7 cellular contexts compared by ENCODE assay signal in genomic region chr14:22829076-22829660, GRCh38. TPM values are rescaled to one million over a fixed set of nuclear protein-coding genes. Genes with fewer than 3 reads are reported as not detected.
A peak's percentile ranks its signal among the peaks of the same experiment; 100 is the strongest.
DNase-seq lines count a peak whose midpoint lies in the region; ATAC-seq, FAIRE-seq and TF ChIP-seq lines count a peak whose summit lies in the region.
"Not testable (repeated sequence)": the region's sequence is repeated elsewhere in the genome, so short reads cannot be mapped to it uniquely, and the experiment has no call there.
"Had no signal": no experiment of that assay in that cellular context is flagged by ENCODE, and none has a peak within 500 bp of the region (broad histone marks: within the 10 kb centered on the region; RNA-seq: fewer than 3 reads in every experiment).

No MANE protein-coding gene starts in this region.

- H3K27me3 Mint-ChIP-seq in central memory CD8-positive, alpha-beta T cell: peaks cover 10% of the 10 kb centered on the region
- H3K27me3 Mint-ChIP-seq in immature natural killer cell (ENCODE audit: low read depth in 3 of 3): peaks cover 8 to 17% (median 10%) of the 10 kb centered on the region in 3 donors
- not testable (repeated sequence) for H3K27me3 Mint-ChIP-seq in progenitor cell of endocrine pancreas

- ATAC-seq in A549; central memory CD8-positive, alpha-beta T cell (replicated peaks; ENCODE audit: extremely low read depth, poor library complexity, severe bottlenecking): not testable (repeated sequence)
- peak; percentile 3 for ATAC-seq in HG02981 (IDR thresholded peaks at IDR 0.05; ENCODE audit: unreplicated experiment)

- H3K27ac Mint-ChIP-seq in central memory CD8-positive, alpha-beta T cell (ENCODE audit: low read depth): peak overlapping the region; percentile 93
- peak overlapping the region; percentile 88 to 93 (median 91) for H3K27ac Mint-ChIP-seq in immature natural killer cell
- H3K27ac Mint-ChIP-seq in progenitor cell of endocrine pancreas: peak overlapping the region; percentile 95

- not testable (repeated sequence) for TF ChIP-seq POLR2A in A549 (IDR thresholded peaks at IDR 0.05; ENCODE audit: low read length)

- H3K36me3 Mint-ChIP-seq in central memory CD8-positive, alpha-beta T cell (ENCODE audit: insufficient read depth): peaks cover 17% of the 10 kb centered on the region
- H3K36me3 Mint-ChIP-seq in immature natural killer cell: peaks cover 9 to 19% (median 11%) of the 10 kb centered on the region in 3 donors
- H3K36me3 Mint-ChIP-seq in progenitor cell of endocrine pancreas (ENCODE audit: insufficient read depth): not testable (repeated sequence)

- POLR2A ChIA-PET in A549 (lab: Yijun Ruan, JAX): interaction anchor here (1.3 kb wide), 1 partner anchor 239 kb away, joined by 3 read pairs; no protein-coding TSS in a partner anchor

- peak overlapping the region; percentile 67 for H3K4me3 ChIP-seq in A549

- 77% methylated on average over 12 of the region's 12 CpGs for WGBS in A549 (ENCODE audit: missing lambda C conversion rate)

- H3K4me3 Mint-ChIP-seq in central memory CD8-positive, alpha-beta T cell: peak overlapping the region; percentile 93
- H3K4me3 Mint-ChIP-seq in immature natural killer cell (peak overlapping the region; percentile 82 to 93 (median 90)), progenitor cell of endocrine pancreas (ENCODE audit: low read depth) (peak overlapping the region; percentile 89)

- peaks cover 28% of the 10 kb centered on the region for H3K4me1 Mint-ChIP-seq in central memory CD8-positive, alpha-beta T cell
- H3K4me1 Mint-ChIP-seq in immature natural killer cell (peaks cover 19 to 20% of the 10 kb centered on the region in 2 donors), progenitor cell of endocrine pancreas (ENCODE audit: low read depth) (peaks cover 11% of the 10 kb centered on the region)

- not testable (repeated sequence) for TF ChIP-seq RAD21 in A549 (conservative IDR thresholded peaks at IDR 0.05 in 1 of 2, IDR thresholded peaks at IDR 0.05 in 1 of 2)

- H3K4me2 ChIP-seq in A549: peak overlapping the region; percentile 52

- peaks cover 15% of the 10 kb centered on the region for H3K4me1 ChIP-seq in A549

- H3K27ac ChIP-seq in A549 (peak overlapping the region; percentile 81 to 93), VCaP (peak overlapping the region; percentile 75)

- not testable (repeated sequence) for TF ChIP-seq CTCF in A549 (IDR thresholded peaks at IDR 0.05); VCaP (conservative IDR thresholded peaks at IDR 0.05); progenitor cell of endocrine pancreas (IDR thresholded peaks at IDR 0.05; ENCODE audit: unreplicated experiment)

- not testable (repeated sequence) for FAIRE-seq in A549 (lab: Jason Lieb, UNC)

- H3K9me3 Mint-ChIP-seq in central memory CD8-positive, alpha-beta T cell; immature natural killer cell; progenitor cell of endocrine pancreas (ENCODE audit: low read depth): not testable (repeated sequence)

- CTCF ChIA-PET in A549 (lab: Yijun Ruan, JAX): interaction anchor here (0.6 to 11.7 kb wide), 5 partner anchors 22 to 272 kb away, joined by 3 to 259 read pairs (median 7); no protein-coding TSS in a partner anchor

- H3K9me3 ChIP-seq in A549: not testable (repeated sequence)

- TF ChIP-seq EP300 in A549 (IDR thresholded peaks at IDR 0.05): not testable (repeated sequence)

- DNase-seq in A549 (ENCODE audit: low read depth in 1 of 2, low spot score in 1 of 2); central memory CD8-positive, alpha-beta T cell (ENCODE audit: low spot score in 2 of 2); immature natural killer cell; progenitor cell of endocrine pancreas (ENCODE audit: low spot score, unreplicated experiment): not testable (repeated sequence)

TF ChIP-seq in A549, 52 proteins besides CTCF, POLR2A, EP300 and RAD21:
- TF ChIP-seq HOXB13 (CRISPR knock-in tag; IDR thresholded peaks at IDR 0.05; ENCODE audit: low read depth): 0 out of 2 replicates have a peak, but pooled peaks have one; percentile 8
- 0 out of 2 replicates have a peak, but pooled peaks have one; percentile 61 for TF ChIP-seq EHMT2 (IDR thresholded peaks at IDR 0.05; ENCODE audit: low read depth)

RNA-seq across cellular contexts. Expression of gene MRPL52, which starts 0.5 kb away (rescaled TPM):
- polyA plus RNA-seq in A549 (2011; rRNA removed) (113 and 116 TPM in 2 replicates), A549 (2017; fragmentation: RNase III; extraction: RNeasy Plus Mini Kit Qiagen cat#74134 plus additional on column Dnase treatment) (172 to 173 TPM (median 172 TPM) in 3 replicates), immature natural killer cell (100 to 1,000 TPM in 2 of 3 donors, 10 to 100 TPM in 1; 56.8 to 188 (median 147) TPM)
- 97.7 and 110 TPM in 2 replicates for polyA plus RNA-seq in A549 (2012; cell fraction: cytosol; rRNA removed)
- polyA plus RNA-seq in A549 (2012; cell fraction: nucleus; rRNA removed): 56.3 and 70.8 TPM in 2 replicates
- 18.3 and 23.2 TPM in 2 replicates for polyA minus RNA-seq in A549 (2011; rRNA and poly(A)+ RNA removed)
- 113 and 121 TPM in 2 replicates for total RNA-seq in progenitor cell of endocrine pancreas

RNA-seq across cellular contexts. Expression of gene MMP14, which starts 7.2 kb away (rescaled TPM):
- polyA plus RNA-seq in A549 (2011; rRNA removed): 1.9 and 2.5 TPM in 2 replicates
- 1.9 TPM in 2 replicates for polyA plus RNA-seq in A549 (2012; cell fraction: cytosol; rRNA removed)
- polyA plus RNA-seq in A549 (2012; cell fraction: nucleus; rRNA removed): 13.2 and 13.8 TPM in 2 replicates
- 1.1 to 2.0 TPM (median 1.5 TPM) in 3 replicates for polyA plus RNA-seq in A549 (2017; fragmentation: RNase III; extraction: RNeasy Plus Mini Kit Qiagen cat#74134 plus additional on column Dnase treatment)
- 1.7 and 2.3 TPM in 2 replicates for polyA minus RNA-seq in A549 (2011; rRNA and poly(A)+ RNA removed)
- not detected for polyA plus RNA-seq in immature natural killer cell
- total RNA-seq in progenitor cell of endocrine pancreas: 198 and 209 TPM in 2 replicates

RNA-seq across cellular contexts. Expression of gene SLC7A7, which starts 13.9 kb away (rescaled TPM):
- polyA plus RNA-seq in A549 (2011; rRNA removed) (86.8 and 104 TPM in 2 replicates), A549 (2017; fragmentation: RNase III; extraction: RNeasy Plus Mini Kit Qiagen cat#74134 plus additional on column Dnase treatment) (30.1 to 44.2 TPM (median 39.8 TPM) in 3 replicates), immature natural killer cell (1 to 10 TPM in 2 of 3 donors, under 1 TPM in 1; 0.67 to 5.8 (median 1.1) TPM)
- polyA plus RNA-seq in A549 (2012; cell fraction: cytosol; rRNA removed): 12.2 and 16.5 TPM in 2 replicates
- 13.7 and 22.7 TPM in 2 replicates for polyA plus RNA-seq in A549 (2012; cell fraction: nucleus; rRNA removed)
- 111 and 138 TPM in 2 replicates for polyA minus RNA-seq in A549 (2011; rRNA and poly(A)+ RNA removed)
- total RNA-seq in progenitor cell of endocrine pancreas: 6.7 and 7.7 TPM in 2 replicates

RNA-seq across cellular contexts. Expression of gene LRP10, which starts 42.4 kb away (rescaled TPM):
- polyA plus RNA-seq in A549 (2011; rRNA removed) (74.3 and 99.6 TPM in 2 replicates), A549 (2017; fragmentation: RNase III; extraction: RNeasy Plus Mini Kit Qiagen cat#74134 plus additional on column Dnase treatment) (45.5 to 62.9 TPM (median 57.2 TPM) in 3 replicates), immature natural killer cell (100 to 1,000 TPM in 2 of 3 donors, 10 to 100 TPM in 1; 74.6 to 146 (median 136) TPM)
- 56.1 and 79.2 TPM in 2 replicates for polyA plus RNA-seq in A549 (2012; cell fraction: cytosol; rRNA removed)
- polyA plus RNA-seq in A549 (2012; cell fraction: nucleus; rRNA removed): 93.7 and 133 TPM in 2 replicates
- polyA minus RNA-seq in A549 (2011; rRNA and poly(A)+ RNA removed): 129 and 185 TPM in 2 replicates
- 39.8 and 43.1 TPM in 2 replicates for total RNA-seq in progenitor cell of endocrine pancreas

RNA-seq across cellular contexts. Expression of gene REM2, which starts 53.9 kb away (rescaled TPM):
- polyA plus RNA-seq in A549 (2011; rRNA removed) (0.29 and 0.31 TPM in 2 replicates), A549 (2017; fragmentation: RNase III; extraction: RNeasy Plus Mini Kit Qiagen cat#74134 plus additional on column Dnase treatment) (0.23 to 0.46 TPM (median 0.29 TPM) in 3 replicates), immature natural killer cell (under 1 TPM; 0.22 to 0.74 (median 0.66) TPM)
- polyA plus RNA-seq in A549 (2012; cell fraction: cytosol; rRNA removed): 0.21 and 0.30 TPM in 2 replicates
- 0.96 and 1.3 TPM in 2 replicates for polyA plus RNA-seq in A549 (2012; cell fraction: nucleus; rRNA removed)
- polyA minus RNA-seq in A549 (2011; rRNA and poly(A)+ RNA removed): 0.39 TPM in 1 of 2 replicates, not detected in the other
- 10.0 and 11.3 TPM in 2 replicates for total RNA-seq in progenitor cell of endocrine pancreas
- total RNA-seq: A172 had no signal
